ENCODE assay signal across 19 cellular contexts in the genomic region with DNA sequence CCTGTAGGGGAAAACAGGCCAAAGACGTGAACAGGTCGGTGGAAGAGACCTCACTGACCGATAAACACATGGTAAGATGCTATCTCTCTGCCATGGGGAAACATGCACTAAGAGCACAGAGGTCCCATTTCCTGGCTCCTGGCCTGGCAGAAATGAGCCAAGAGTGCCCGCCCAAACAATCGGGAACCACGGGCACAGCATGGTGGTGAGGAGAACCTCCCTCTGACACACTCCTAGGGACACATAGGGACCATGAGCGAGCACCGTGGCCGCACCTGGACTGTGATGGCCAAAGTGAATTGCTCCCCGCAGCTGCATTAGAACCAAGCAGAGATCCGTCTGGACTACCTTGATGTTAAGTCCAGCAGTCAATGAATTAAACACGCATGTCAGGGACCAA. TPM values are rescaled to one million over a fixed set of nuclear protein-coding genes. Genes with fewer than 3 reads are reported as not detected.
DNase-seq lines count a peak whose midpoint lies in the region; ATAC-seq, FAIRE-seq and TF ChIP-seq lines count a peak whose summit lies in the region.
"Had no signal": no experiment of that assay in that cellular context is flagged by ENCODE, and none has a peak within 500 bp of the region (broad histone marks: within the 10 kb centered on the region; RNA-seq: fewer than 3 reads in every experiment).

No MANE protein-coding gene starts in this region.

- no peak for TF ChIP-seq RAD21 in HepG2 (CRISPR knock-in tag; IDR thresholded peaks at IDR 0.05)

- no peaks in the 10 kb centered on the region for H3K9me3 Mint-ChIP-seq in activated CD4-positive, alpha-beta memory T cell treated with anti-CD3 and anti-CD28 coated beads for 36 hours
- H3K9me3 Mint-ChIP-seq in activated CD4-positive, alpha-beta T cell treated with anti-CD3 and anti-CD28 coated beads, Interleukin-2, amount 10 ng/mL, durations not matched to agents 24 days and 14 days = no peaks in the 10 kb centered on the region
- H3K9me3 Mint-ChIP-seq: CD8-positive, alpha-beta T cell; IgD-negative memory B cell; T-helper 2 cell treated with Interferon-gamma antibody and Interleukin-4, amounts not matched to agents 5 μg/mL and 100 μg/mL, for 36 hours had no signal

- CTCF ChIA-PET in RWPE1 (lab: Yijun Ruan, JAX) (no interaction called here), HepG2 (lab: Yijun Ruan, JAX; ENCODE audit: low intra/inter-chr PET ratio, low total read pairs) (no interaction called here)
- CTCF ChIA-PET in activated CD4-positive, alpha-beta memory T cell treated with anti-CD3 and anti-CD28 coated beads for 36 hours (lab: Charles Lee) = no interaction called here

- no peak overlapping the region for H3K27ac ChIP-seq in BLaER1 treated with 17β-estradiol and CSF1 and Interleukin-3, amounts not matched to agents 10 nM and 100 nM
- H3K27ac ChIP-seq in RWPE1 = peak overlapping the region; percentile 98
- no peak overlapping the region for H3K27ac ChIP-seq in HepG2 (ENCODE audit: extremely low read length, insufficient read depth, low read length)
- peak overlapping the region in 3 of 4 donors; percentile 80 to 93 (median 89) for H3K27ac ChIP-seq in sigmoid colon
- H3K27ac ChIP-seq: cardiac muscle cell, SK-N-MC had no signal

- H3K9me3 ChIP-seq in BLaER1 treated with 17β-estradiol and CSF1 and Interleukin-3, amounts not matched to agents 10 nM and 100 nM (replicated peaks in 1 of 11) = no peaks in the 10 kb centered on the region
- no peaks in the 10 kb centered on the region for H3K9me3 ChIP-seq in HepG2 (ENCODE audit: low read length)
- no peaks in the 10 kb centered on the region for H3K9me3 ChIP-seq in sigmoid colon

- ATAC-seq in HepG2 = no peak
- ATAC-seq: CD8-positive, alpha-beta T cell; left cardiac atrium had no signal

- DNase-seq in RWPE1 (ENCODE audit: low spot score) (no peak), HepG2 (ENCODE audit: low spot score) (no peak), sigmoid colon (peak; percentile 55), AG08395 (ENCODE audit: low spot score) (no peak), cerebellar nuclear complex (lab: John Stamatoyannopoulos, UW) (no peak)
- no peak for DNase-seq in activated CD4-positive, alpha-beta memory T cell treated with anti-CD3 and anti-CD28 coated beads for 36 hours
- DNase-seq in activated CD4-positive, alpha-beta T cell treated with anti-CD3 and anti-CD28 coated beads, Interleukin-2, amount 10 ng/mL, durations not matched to agents 24 days and 14 days = no peak
- DNase-seq: CD8-positive, alpha-beta T cell; erythroblast; NCI-H1694 treated with DMSO at 0.1 percent for 48 hours; NCI-H2227 treated with DMSO at 0.1 percent for 48 hours; NCI-H82 had no signal

- H3K4me1 Mint-ChIP-seq in activated CD4-positive, alpha-beta memory T cell treated with anti-CD3 and anti-CD28 coated beads for 36 hours (ENCODE audit: low read depth) = peaks cover 3% of the 10 kb centered on the region
- H3K4me1 Mint-ChIP-seq in activated CD4-positive, alpha-beta T cell treated with anti-CD3 and anti-CD28 coated beads, Interleukin-2, amount 10 ng/mL, durations not matched to agents 24 days and 14 days = peaks cover 8% of the 10 kb centered on the region

- peaks cover 97% of the 10 kb centered on the region for H3K79me2 ChIP-seq in HepG2 (ENCODE audit: insufficient read depth, low read length)

- peaks cover 99 to 100% (median 100%) of the 10 kb centered on the region in 11 experiments for H4K20me1 ChIP-seq in BLaER1 treated with 17β-estradiol and CSF1 and Interleukin-3, amounts not matched to agents 10 nM and 100 nM
- peaks cover 96% of the 10 kb centered on the region for H4K20me1 ChIP-seq in HepG2 (ENCODE audit: insufficient read depth, low read length)

- peak overlapping the region; percentile 56 to 88 (median 77); a peak in 19 of 22 replicates for H3K4me2 ChIP-seq in BLaER1 treated with 17β-estradiol and CSF1 and Interleukin-3, amounts not matched to agents 10 nM and 100 nM
- no peak overlapping the region; the same call in 1 of the 2 replicates for H3K4me2 ChIP-seq in HepG2 (ENCODE audit: low read depth, low read length)

- no peak for FAIRE-seq in HepG2 (lab: Jason Lieb, UNC)
- FAIRE-seq: H54 had no signal

- BruUV-seq in HepG2 (replicated peaks; lab: Mats Ljungman, UMichigan) = no TSS peak

- in situ Hi-C loops in HepG2 (cut with HindIII; ENCODE audit: extremely low pct_ligation_motif_present, low pct_unique_long_range_greater_than_20kb) = loop anchor here (5.0 kb wide), 2 partner anchors 135 to 245 kb away; no protein-coding TSS in a partner anchor

- no peak overlapping the region for H2AFZ ChIP-seq in HepG2 (ENCODE audit: low read length)

- no peaks in the 10 kb centered on the region for H3K36me3 Mint-ChIP-seq in activated CD4-positive, alpha-beta memory T cell treated with anti-CD3 and anti-CD28 coated beads for 36 hours
- peaks cover 2% of the 10 kb centered on the region for H3K36me3 Mint-ChIP-seq in activated CD4-positive, alpha-beta T cell treated with anti-CD3 and anti-CD28 coated beads, Interleukin-2, amount 10 ng/mL, durations not matched to agents 24 days and 14 days (ENCODE audit: low read depth)
- H3K36me3 Mint-ChIP-seq: CD8-positive, alpha-beta T cell; IgD-negative memory B cell had no signal

- no peak overlapping the region for H3K4me3 ChIP-seq in BLaER1 treated with 17β-estradiol and CSF1 and Interleukin-3, amounts not matched to agents 10 nM and 100 nM
- H3K4me3 ChIP-seq in HepG2 (replicated peaks in 1 of 3; ENCODE audit: insufficient read depth in 1 of 3, low read depth in 2 of 3, low read length in 3 of 3) (no peak overlapping the region), sigmoid colon (no peak overlapping the region)
- H3K4me3 ChIP-seq: cardiac muscle cell, SK-N-MC had no signal

- no peaks in the 10 kb centered on the region for H3K27me3 ChIP-seq in BLaER1 treated with 17β-estradiol and CSF1 and Interleukin-3, amounts not matched to agents 10 nM and 100 nM
- H3K27me3 ChIP-seq in HepG2 (ENCODE audit: control insufficient read depth in 1 of 2, insufficient read depth in 2 of 2, low read length in 2 of 2) (no peaks in the 10 kb centered on the region), sigmoid colon (no peaks in the 10 kb centered on the region)
- H3K27me3 ChIP-seq: cardiac muscle cell had no signal

- no peak overlapping the region for H3K27ac Mint-ChIP-seq in activated CD4-positive, alpha-beta memory T cell treated with anti-CD3 and anti-CD28 coated beads for 36 hours
- H3K27ac Mint-ChIP-seq in activated CD4-positive, alpha-beta T cell treated with anti-CD3 and anti-CD28 coated beads, Interleukin-2, amount 10 ng/mL, durations not matched to agents 24 days and 14 days = no peak overlapping the region
- H3K27ac Mint-ChIP-seq: CD8-positive, alpha-beta T cell; IgD-negative memory B cell; T-helper 2 cell treated with Interferon-gamma antibody and Interleukin-4, amounts not matched to agents 5 μg/mL and 100 μg/mL, for 36 hours had no signal

- 92% methylated on average over 11 of the region's 12 CpGs for WGBS in HepG2 (ENCODE audit: low lambda C conversion rate)
- WGBS in sigmoid colon, 2 donors = 89 to 90% methylated on average over 12 of the region's 12 CpGs

- H3K36me3 ChIP-seq in BLaER1 treated with 17β-estradiol and CSF1 and Interleukin-3, amounts not matched to agents 10 nM and 100 nM = peaks cover 0 to 26% (median 5%) of the 10 kb centered on the region in 11 experiments; a peak in 7 of 22 replicates
- peaks cover 29 to 75% of the 10 kb centered on the region in 2 experiments; a peak in 4 of 5 replicates for H3K36me3 ChIP-seq in HepG2 (replicated peaks in 1 of 2; ENCODE audit: control insufficient read depth in 1 of 2, insufficient read depth in 2 of 2, low read length in 2 of 2)
- H3K36me3 ChIP-seq in sigmoid colon = no peaks in the 10 kb centered on the region
- H3K36me3 ChIP-seq: cardiac muscle cell had no signal

- peak overlapping the region in 1 of 11 experiments; percentile 24; a peak in 2 of 22 replicates for H3K9ac ChIP-seq in BLaER1 treated with 17β-estradiol and CSF1 and Interleukin-3, amounts not matched to agents 10 nM and 100 nM
- H3K9ac ChIP-seq in HepG2 (ENCODE audit: insufficient read depth, low read depth, low read length) = no peak overlapping the region

- H3K27me3 Mint-ChIP-seq in activated CD4-positive, alpha-beta memory T cell treated with anti-CD3 and anti-CD28 coated beads for 36 hours = no peaks in the 10 kb centered on the region
- H3K27me3 Mint-ChIP-seq in activated CD4-positive, alpha-beta T cell treated with anti-CD3 and anti-CD28 coated beads, Interleukin-2, amount 10 ng/mL, durations not matched to agents 24 days and 14 days = no peaks in the 10 kb centered on the region
- H3K27me3 Mint-ChIP-seq: IgD-negative memory B cell had no signal

- peaks cover 48 to 100% (median 79%) of the 10 kb centered on the region in 10 experiments for H3K4me1 ChIP-seq in BLaER1 treated with 17β-estradiol and CSF1 and Interleukin-3, amounts not matched to agents 10 nM and 100 nM
- peaks cover 97% of the 10 kb centered on the region for H3K4me1 ChIP-seq in HepG2 (ENCODE audit: insufficient read depth, low read length)
- H3K4me1 ChIP-seq in sigmoid colon = peaks cover 0 to 93% (median 78%) of the 10 kb centered on the region in 4 donors

- TF ChIP-seq POLR2A in HepG2 (IDR thresholded peaks at IDR 0.05; ENCODE audit: insufficient read depth in 1 of 2, low read depth in 2 of 2, low read length in 2 of 2) (no peak), sigmoid colon (IDR thresholded peaks at IDR 0.05) (no peak)

- POLR2A ChIA-PET in RWPE1 (lab: Yijun Ruan, JAX; ENCODE audit: low non-redundant PET) (no interaction called here), HepG2 (lab: Yijun Ruan, JAX) (no interaction called here)
- POLR2A ChIA-PET in activated CD4-positive, alpha-beta memory T cell treated with anti-CD3 and anti-CD28 coated beads for 36 hours (lab: Charles Lee) = no interaction called here

- no peak overlapping the region for H3K4me3 Mint-ChIP-seq in activated CD4-positive, alpha-beta memory T cell treated with anti-CD3 and anti-CD28 coated beads for 36 hours
- no peak overlapping the region for H3K4me3 Mint-ChIP-seq in activated CD4-positive, alpha-beta T cell treated with anti-CD3 and anti-CD28 coated beads, Interleukin-2, amount 10 ng/mL, durations not matched to agents 24 days and 14 days
- H3K4me3 Mint-ChIP-seq: CD8-positive, alpha-beta T cell; T-helper 2 cell treated with Interferon-gamma antibody and Interleukin-4, amounts not matched to agents 5 μg/mL and 100 μg/mL, for 36 hours had no signal

- no peak for TF ChIP-seq CTCF in RWPE1 (conservative IDR thresholded peaks at IDR 0.05; ENCODE audit: low read depth)
- TF ChIP-seq CTCF in HepG2 (CRISPR knock-in tag; IDR thresholded peaks at IDR 0.05) = no peak
- TF ChIP-seq CTCF in sigmoid colon (IDR thresholded peaks at IDR 0.05) = no peak

- TF ChIP-seq EP300 in HepG2 (IDR thresholded peaks at IDR 0.05; ENCODE audit: low read depth in 2 of 2, low read length in 2 of 2) = no peak
- no peak for TF ChIP-seq EP300 in HepG2 (CRISPR knock-in tag; IDR thresholded peaks at IDR 0.05; ENCODE audit: borderline replicate concordance)
- no peak for TF ChIP-seq EP300 in sigmoid colon (IDR thresholded peaks at IDR 0.05)

- intact Hi-C loops in HepG2 (cut with micrococcal nuclease; ENCODE audit: unreplicated experiment) (loop anchor here (2.0 to 5.0 kb wide), 4 partner anchors 13 to 280 kb away; partner anchors contain the start of gene SAP130), sigmoid colon (cut with DNase I) (loop anchor here (5.0 kb wide), 2 partner anchors 75 to 125 kb away; no protein-coding TSS in a partner anchor)
- intact Hi-C loops in activated CD4-positive, alpha-beta memory T cell treated with anti-CD3 and anti-CD28 coated beads for 36 hours (cut with micrococcal nuclease) = no loop called here
- intact Hi-C loops in activated CD4-positive, alpha-beta T cell treated with anti-CD3 and anti-CD28 coated beads, Interleukin-2, amount 10 ng/mL, durations not matched to agents 24 days and 14 days (cut with micrococcal nuclease) = no loop called here

RNA-seq across cellular contexts. Expression of gene HS6ST1, which starts 11.1 kb away (rescaled TPM):
- 68.4 and 84.6 TPM in 2 replicates for total RNA-seq in HepG2 (2016; rRNA removed; fragmentation: Illumina TruSeq; extraction: Trizol)
- 8.0 TPM in 2 replicates for total RNA-seq in HepG2 (2016; cell fraction: cytosol; rRNA removed; fragmentation: Illumina TruSeq; extraction: Trizol; ENCODE audit: low read depth)
- 60.2 and 86.4 TPM in 2 replicates for total RNA-seq in HepG2 (2016; cell fraction: insoluble cytoplasmic fraction; rRNA removed; fragmentation: Illumina TruSeq; extraction: Trizol)
- 38.4 and 40.3 TPM in 2 replicates for total RNA-seq in HepG2 (2016; cell fraction: membrane; rRNA removed; fragmentation: Illumina TruSeq; extraction: Trizol)
- 59.1 and 66.3 TPM in 2 replicates for total RNA-seq in HepG2 (2016; cell fraction: nucleus; rRNA removed; fragmentation: Illumina TruSeq; extraction: Trizol)
- 34.5 and 42.2 TPM in 2 replicates for polyA plus RNA-seq in HepG2 (2011; rRNA removed)
- 35.2 and 53.7 TPM in 2 replicates for polyA plus RNA-seq in HepG2 (2011; cell fraction: cytosol; rRNA removed)
- polyA plus RNA-seq in HepG2 (2011; cell fraction: nucleus; rRNA removed) = 38.8 and 44.3 TPM in 2 replicates
- polyA plus RNA-seq in HepG2 (2012) = 50.2 and 79.5 TPM in 2 replicates
- 5.2 and 5.6 TPM in 2 replicates for polyA plus RNA-seq in HepG2 (2016; cell fraction: cytosol; fragmentation: Illumina TruSeq; extraction: Trizol; ENCODE audit: low read depth)
- polyA plus RNA-seq in HepG2 (2016; cell fraction: insoluble cytoplasmic fraction; fragmentation: Illumina TruSeq; extraction: Trizol; ENCODE audit: low read depth) = 70.3 and 83.1 TPM in 2 replicates
- 24.6 and 27.0 TPM in 2 replicates for polyA plus RNA-seq in HepG2 (2016; cell fraction: membrane; fragmentation: Illumina TruSeq; extraction: Trizol; ENCODE audit: low read depth)
- polyA plus RNA-seq in HepG2 (2016; cell fraction: nucleus; fragmentation: Illumina TruSeq; extraction: Trizol; ENCODE audit: insufficient read depth, low read depth) = 106 and 113 TPM in 2 replicates
- polyA minus RNA-seq in HepG2 (2011; rRNA and poly(A)+ RNA removed; ENCODE audit: low replicate concordance) = 7.6 and 148 TPM in 2 replicates
- 47.4 and 52.3 TPM in 2 replicates for polyA minus RNA-seq in HepG2 (2011; cell fraction: cytosol; rRNA and poly(A)+ RNA removed)
- 39.0 and 60.8 TPM in 2 replicates for polyA minus RNA-seq in HepG2 (2011; cell fraction: nucleus; rRNA and poly(A)+ RNA removed)
- 10 to 100 TPM; 13.2 to 27.4 (median 17.1) TPM for total RNA-seq in sigmoid colon
- polyA plus RNA-seq in sigmoid colon = 10 to 100 TPM; 12.0 to 25.1 (median 12.7) TPM
- total RNA-seq in activated CD4-positive, alpha-beta memory T cell treated with anti-CD3 and anti-CD28 coated beads for 36 hours = 1 to 10 TPM; 9.1 to 9.6 TPM
- 20.1 and 22.0 TPM in 2 replicates for total RNA-seq in activated CD4-positive, alpha-beta T cell treated with anti-CD3 and anti-CD28 coated beads, Interleukin-2, amount 10 ng/mL, durations not matched to agents 24 days and 14 days

Comparison
In these comparisons a context has a peak if more than half of its experiments do, and no peak if none do; other contexts are left out.
1. H3K27ac ChIP-seq: peak in RWPE1 (single experiment) and sigmoid colon (3 of 4); none in BLaER1 treated with 17β-estradiol and CSF1 and Interleukin-3, amounts not matched to agents 10 nM and 100 nM (0 of 11) and HepG2 (single experiment).
2. intact Hi-C loops: an anchor here in HepG2 (2.0 to 5.0 kb wide) and sigmoid colon (5.0 kb wide); none called in activated CD4-positive, alpha-beta memory T cell treated with anti-CD3 and anti-CD28 coated beads for 36 hours and activated CD4-positive, alpha-beta T cell treated with anti-CD3 and anti-CD28 coated beads, Interleukin-2, amount 10 ng/mL, durations not matched to agents 24 days and 14 days.